Comparison of ENCODE assay signal across 17 cellular contexts in the genomic region with DNA sequence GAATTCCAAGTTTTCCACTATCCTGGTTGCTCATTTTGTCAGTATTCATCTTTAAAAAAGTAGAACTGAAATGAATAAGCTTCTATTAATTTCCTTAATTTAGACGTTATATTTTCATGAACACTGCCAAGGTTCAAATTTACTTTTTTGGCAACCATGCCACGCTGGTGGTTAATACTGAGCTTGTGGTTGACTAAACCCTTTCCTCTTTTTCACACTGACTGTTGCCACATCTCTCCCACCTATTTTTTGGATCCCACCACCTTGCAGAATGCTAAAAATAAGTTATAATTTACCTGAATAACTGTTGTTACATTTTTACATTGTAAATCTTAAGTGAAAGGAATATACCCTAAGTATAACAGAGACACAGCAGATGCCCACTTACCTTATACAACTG. TPM values are rescaled to one million over a fixed set of nuclear protein-coding genes. Genes with fewer than 3 reads are reported as not detected.
"Had no signal": no experiment of that assay in that cellular context is flagged by ENCODE, and none has a peak within 500 bp of the region (broad histone marks: within the 10 kb centered on the region; RNA-seq: fewer than 3 reads in every experiment).

No MANE protein-coding gene starts in this region.

- H3K27me3 ChIP-seq: body of pancreas had no signal

- H3K4me3 ChIP-seq: body of pancreas, esophagus muscularis mucosa, gastroesophageal sphincter, heart right ventricle, upper lobe of right lung had no signal

- DNase-seq: activated CD4-positive, alpha-beta T cell treated with anti-CD3 and anti-CD28 coated beads, Interleukin-2, amount 10 ng/mL, durations not matched to agents 24 days and 14 days; activated CD8-positive, alpha-beta T cell treated with anti-CD3 and anti-CD28 coated beads for 36 hours; activated naive CD4-positive, alpha-beta T cell treated with Interleukin-2 at 50 U/mL for 16 hours; activated naive CD8-positive, alpha-beta T cell treated with anti-CD3 and anti-CD28 coated beads, Interleukin-2, amount 10 ng/mL, durations not matched to agents 7 days and 5 days; activated T-cell treated with anti-CD3 and anti-CD28 coated beads, Interleukin-2, amount 50 U/mL, for 1 hour; body of pancreas; dermis blood vessel endothelial cell; effector memory CD4-positive, alpha-beta T cell; heart right ventricle; occipital lobe; posterior cingulate gyrus; stimulated activated naive CD4-positive, alpha-beta T cell; upper lobe of right lung had no signal

- H3K27ac ChIP-seq: body of pancreas, esophagus muscularis mucosa, gastroesophageal sphincter, heart right ventricle, upper lobe of right lung had no signal

- H3K36me3 ChIP-seq: esophagus muscularis mucosa, gastroesophageal sphincter, heart right ventricle, upper lobe of right lung had no signal

- H3K4me1 ChIP-seq: esophagus muscularis mucosa, gastroesophageal sphincter had no signal

- H3K9me3 ChIP-seq: body of pancreas, esophagus muscularis mucosa, gastroesophageal sphincter, heart right ventricle, upper lobe of right lung had no signal

- ATAC-seq: activated CD8-positive, alpha-beta T cell treated with anti-CD3 and anti-CD28 coated beads for 36 hours; activated T-helper 17 cell treated with anti-CD3 and anti-CD28 coated beads, Interleukin-2, amount 50 U/mL, for 72 hours; body of pancreas; gastroesophageal sphincter; heart right ventricle; upper lobe of right lung had no signal

RNA-seq across cellular contexts. Expression of a gene that starts 45.0 kb away (rescaled TPM):
- total RNA-seq: activated CD4-positive, alpha-beta T cell treated with anti-CD3 and anti-CD28 coated beads, Interleukin-2, amount 10 ng/mL, durations not matched to agents 24 days and 14 days; activated CD8-positive, alpha-beta T cell treated with anti-CD3 and anti-CD28 coated beads for 36 hours; activated naive CD8-positive, alpha-beta T cell treated with anti-CD3 and anti-CD28 coated beads, Interleukin-2, amount 10 ng/mL, durations not matched to agents 7 days and 5 days; activated T-helper 17 cell treated with anti-CD3 and anti-CD28 coated beads, Interleukin-2, amount 50 U/mL, for 72 hours; dermis blood vessel endothelial cell; endothelial cell of umbilical vein had no signal
